In the genomic region with DNA sequence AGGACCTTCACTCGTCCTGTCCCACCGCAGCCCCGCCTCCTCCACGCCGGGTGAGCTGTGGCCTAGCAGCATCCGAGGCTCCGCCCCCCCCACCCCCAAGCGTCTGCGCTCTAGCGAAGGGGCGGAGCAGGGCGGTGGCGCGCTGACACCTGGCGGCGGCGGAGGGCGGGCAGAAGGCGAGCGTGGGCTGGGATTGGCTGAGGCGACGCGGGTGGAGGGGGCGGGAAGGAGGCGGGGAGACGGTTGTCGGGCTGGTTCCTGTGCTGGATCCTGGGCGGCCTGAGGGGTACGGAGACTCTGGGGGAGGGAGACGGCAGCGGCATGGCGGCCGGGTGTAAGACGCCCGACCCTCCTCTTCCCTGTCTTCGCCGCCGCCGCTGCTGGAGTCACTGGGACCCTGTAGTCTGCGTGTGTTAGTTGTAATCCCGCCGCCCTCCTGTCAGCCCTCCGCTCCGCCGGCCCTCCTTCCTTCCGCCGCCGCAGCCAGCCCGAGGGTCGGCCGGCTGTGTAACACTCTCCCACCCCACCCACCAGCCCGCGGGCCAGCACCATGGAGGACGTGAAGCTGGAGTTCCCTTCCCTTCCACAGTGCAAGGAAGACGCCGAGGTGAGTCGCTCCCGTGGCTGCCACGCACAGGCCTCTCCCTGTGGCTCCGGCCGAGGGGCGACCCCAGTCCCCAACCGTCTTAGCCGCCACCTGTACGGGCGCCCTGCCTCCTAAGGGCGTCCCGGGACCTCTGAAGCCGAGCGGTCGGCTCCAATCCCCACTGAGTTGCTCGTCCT, we compare ENCODE assay signal across 8 cellular contexts. TPM values are rescaled to one million over a fixed set of nuclear protein-coding genes. Genes with fewer than 3 reads are reported as not detected.
DNase-seq lines count a peak whose midpoint lies in the region; ATAC-seq, FAIRE-seq and TF ChIP-seq lines count a peak whose summit lies in the region.

A gene with protein sequence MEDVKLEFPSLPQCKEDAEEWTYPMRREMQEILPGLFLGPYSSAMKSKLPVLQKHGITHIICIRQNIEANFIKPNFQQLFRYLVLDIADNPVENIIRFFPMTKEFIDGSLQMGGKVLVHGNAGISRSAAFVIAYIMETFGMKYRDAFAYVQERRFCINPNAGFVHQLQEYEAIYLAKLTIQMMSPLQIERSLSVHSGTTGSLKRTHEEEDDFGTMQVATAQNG (plus strand): TSS at position 242 of the 783 bp plus-strand sequence. CDS start 309 bp downstream, at position 551.

- H3K27ac Mint-ChIP-seq in activated T-cell treated with anti-CD3 and anti-CD28 coated beads, Interleukin-2, amount 50 U/mL, for 72 hours: peak within 1 kb of the TSS; percentile 90

- H2AFZ ChIP-seq in DND-41 (ENCODE audit: low read depth, low read length) (peak within 1 kb of the TSS; percentile 91), GM23248 (peak within 1 kb of the TSS; percentile 90), Karpas-422 (ENCODE audit: low read length) (peak within 1 kb of the TSS; percentile 61)

- H3K27me3 Mint-ChIP-seq in activated T-cell treated with anti-CD3 and anti-CD28 coated beads, Interleukin-2, amount 50 U/mL, for 72 hours (ENCODE audit: low read depth): no peaks in the 10 kb centered on the region

- H4K20me1 ChIP-seq in DND-41 (ENCODE audit: insufficient read depth, low read length) (no peaks in the 10 kb centered on the region), GM23248 (ENCODE audit: insufficient read depth) (no peaks in the 10 kb centered on the region), Karpas-422 (ENCODE audit: insufficient read depth, low read depth, low read length) (no peaks in the 10 kb centered on the region)

- H3K4me2 ChIP-seq in DND-41 (ENCODE audit: insufficient read depth, low read length) (peak within 1 kb of the TSS; percentile 72), GM23248 (ENCODE audit: unreplicated experiment) (peak within 1 kb of the TSS; percentile 98), Karpas-422 (ENCODE audit: low read depth, low read length, poor library complexity, severe bottlenecking) (peak within 1 kb of the TSS; percentile 89)

- H3F3A ChIP-seq in GM23248 (ENCODE audit: insufficient read depth): peaks cover 29% of the 10 kb centered on the region

- H3K9me2 ChIP-seq in GM23248 (ENCODE audit: insufficient read depth) (no peaks in the 10 kb centered on the region), Karpas-422 (replicated peaks; ENCODE audit: insufficient read depth, low read length) (no peaks in the 10 kb centered on the region)

- H3K9me3 Mint-ChIP-seq in activated T-cell treated with anti-CD3 and anti-CD28 coated beads, Interleukin-2, amount 50 U/mL, for 72 hours: no peaks in the 10 kb centered on the region

- 0 to 1% methylated on average over 29 to 65 of the region's 72 CpGs for WGBS in GM23248 (ENCODE audit: low coverage in 1 of 2, low lambda C conversion rate in 2 of 2, missing lambda C conversion rate in 2 of 2), 2 experiments
- 0% methylated on average over 25 of the region's 72 CpGs; no CpG with 5 or more reads in 1 of the 2 donors for WGBS in esophagus squamous epithelium, 2 donors

- peak; percentile 11 for TF ChIP-seq CTCF in DND-41 (IDR thresholded peaks at IDR 0.05; ENCODE audit: borderline replicate concordance, extremely low read depth, low read length, poor library complexity, severe bottlenecking)
- peak; percentile 30 to 53 (median 46) for TF ChIP-seq CTCF in esophagus squamous epithelium (IDR thresholded peaks at IDR 0.05)

- H3K9me3 ChIP-seq in DND-41 (ENCODE audit: insufficient read depth, low read length, severe bottlenecking) (no peaks in the 10 kb centered on the region), GM23248 (ENCODE audit: low read depth) (no peaks in the 10 kb centered on the region), Karpas-422 (ENCODE audit: low read length) (no peaks in the 10 kb centered on the region), esophagus squamous epithelium (no peaks in the 10 kb centered on the region)

- DNase-seq in DND-41 (peak; percentile 99), GM23248 (peak; percentile 99), Karpas-422 (peak; percentile 100), RCC 7860 (ENCODE audit: low spot score) (peak; percentile 78), esophagus squamous epithelium (lab: John Stamatoyannopoulos, UW) (peak; percentile 96), myocyte (ENCODE audit: low read depth) (peak; percentile 98)
- peak; percentile 98 to 99 for DNase-seq in activated T-cell treated with anti-CD3 and anti-CD28 coated beads, Interleukin-2, amount 50 U/mL, for 72 hours
- DNase-seq in stimulated activated CD8-positive, alpha-beta memory T cell treated with anti-CD3 and anti-CD28 coated beads, Interleukin-7, amount 100 ng/mL, for 4 hours (ENCODE audit: low read depth in 2 of 2): peak; percentile 95 to 98

- ATAC-seq in DND-41 (ENCODE audit: insufficient read depth, low read depth): peak; percentile 94
- peak; percentile 95 to 96 for ATAC-seq in activated T-cell treated with anti-CD3 and anti-CD28 coated beads, Interleukin-2, amount 50 U/mL, for 72 hours (replicated peaks in 1 of 2)

- H3K4me3 ChIP-seq in DND-41 (ENCODE audit: low read depth in 1 of 2, low read length in 2 of 2) (peak within 1 kb of the TSS; percentile 97 to 98), GM23248 (peak within 1 kb of the TSS; percentile 88), Karpas-422 (ENCODE audit: low read length) (peak within 1 kb of the TSS; percentile 76), esophagus squamous epithelium (peak within 1 kb of the TSS; percentile 75 to 99 (median 94))

- H3K79me2 ChIP-seq in DND-41 (ENCODE audit: insufficient read depth, low read length) (peaks cover 48% of the 10 kb centered on the region), GM23248 (ENCODE audit: insufficient read depth) (peaks cover 57% of the 10 kb centered on the region), Karpas-422 (ENCODE audit: low read length) (peaks cover 65% of the 10 kb centered on the region)

- in situ Hi-C loops in GM23248 (cut with MboI): no loop called here

- H3K9ac ChIP-seq in DND-41 (ENCODE audit: low read depth, low read length) (peak within 1 kb of the TSS; percentile 90), GM23248 (peak within 1 kb of the TSS; percentile 96), Karpas-422 (ENCODE audit: low read length) (peak within 1 kb of the TSS; percentile 91)

- peak within 1 kb of the TSS; percentile 86 for H3K27ac ChIP-seq in DND-41 (ENCODE audit: low read length)
- H3K27ac ChIP-seq in GM23248: peak within 1 kb of the TSS; percentile 76
- peak within 1 kb of the TSS; percentile 73 for H3K27ac ChIP-seq in Karpas-422 (ENCODE audit: low read length)
- H3K27ac ChIP-seq in esophagus squamous epithelium: peak within 1 kb of the TSS; percentile 93 to 96 (median 96)

- TF ChIP-seq POLR2A in esophagus squamous epithelium (IDR thresholded peaks at IDR 0.05): peak in 3 of 4 donors; percentile 63 to 91 (median 87)

- H3K4me1 ChIP-seq in DND-41 (ENCODE audit: insufficient read depth, low read length) (peaks cover 44% of the 10 kb centered on the region), GM23248 (ENCODE audit: insufficient read depth) (no peaks in the 10 kb centered on the region), Karpas-422 (ENCODE audit: low read length) (peaks cover 31% of the 10 kb centered on the region), esophagus squamous epithelium (peaks cover 0 to 25% (median 6%) of the 10 kb centered on the region in 3 donors)

- FAIRE-seq in RCC 7860 (lab: Jason Lieb, UNC): peak; percentile 49

- intact Hi-C loops in esophagus squamous epithelium (cut with DNase I): no loop called here

- peak within 1 kb of the TSS; percentile 96 to 98 for H3K4me3 Mint-ChIP-seq in activated T-cell treated with anti-CD3 and anti-CD28 coated beads, Interleukin-2, amount 50 U/mL, for 72 hours

- H3K27me3 ChIP-seq in DND-41 (ENCODE audit: insufficient read depth, low read length, poor library complexity) (no peaks in the 10 kb centered on the region), GM23248 (replicated peaks; ENCODE audit: insufficient read depth) (no peaks in the 10 kb centered on the region), Karpas-422 (ENCODE audit: low read length) (no peaks in the 10 kb centered on the region), esophagus squamous epithelium (no peaks in the 10 kb centered on the region)

- peaks cover 44% of the 10 kb centered on the region for H3K4me1 Mint-ChIP-seq in activated T-cell treated with anti-CD3 and anti-CD28 coated beads, Interleukin-2, amount 50 U/mL, for 72 hours (ENCODE audit: low read depth)

- H3K36me3 Mint-ChIP-seq in activated T-cell treated with anti-CD3 and anti-CD28 coated beads, Interleukin-2, amount 50 U/mL, for 72 hours (ENCODE audit: insufficient read depth in 2 of 2): peaks cover 2 to 22% of the 10 kb centered on the region in 2 donors

- H3K36me3 ChIP-seq in DND-41 (ENCODE audit: insufficient read depth, low read length): peaks cover 48% of the 10 kb centered on the region
- H3K36me3 ChIP-seq in GM23248 (ENCODE audit: low read depth): peaks cover 31% of the 10 kb centered on the region
- H3K36me3 ChIP-seq in Karpas-422 (ENCODE audit: insufficient read depth, low read length): peaks cover 32% of the 10 kb centered on the region
- H3K36me3 ChIP-seq in esophagus squamous epithelium: peaks cover 0 to 62% (median 0%) of the 10 kb centered on the region in 3 donors

RNA-seq across cellular contexts. Expression of the gene that starts here (rescaled TPM):
- total RNA-seq in GM23248 (2014; rRNA removed; shearing (Covaris generic)): 19.3 and 20.1 TPM in 2 replicates
- polyA plus RNA-seq in GM23248 (2016; fragmentation: Nextera tagmentation; extraction: Ambion mirVana): 21.7 and 23.0 TPM in 2 replicates
- 14.5 and 40.5 TPM in 2 replicates for total RNA-seq in Karpas-422 (2014; rRNA removed; shearing (Covaris generic); ENCODE audit: low replicate concordance)
- total RNA-seq in activated T-cell treated with anti-CD3 and anti-CD28 coated beads, Interleukin-2, amount 50 U/mL, for 72 hours: 10 to 100 TPM; 15.5 to 16.2 TPM
- total RNA-seq in esophagus squamous epithelium (10 to 100 TPM in 3 of 4 donors, 1 to 10 TPM in 1; 9.7 to 19.7 (median 15.6) TPM), myocyte (21.1 and 27.7 TPM in 2 replicates)
- polyA plus RNA-seq in myocyte (2012): 5.2 TPM

Comparison
In these comparisons a context has a peak if more than half of its experiments do, and no peak if none do; other contexts are left out.
1. Peak in every context shown above with its lines: DNase-seq, ATAC-seq, H3K4me3 ChIP-seq and H3K27ac ChIP-seq.